ENCODE assay signal across 18 cellular contexts in genomic region chr3:195853930-195854478, GRCh38. TPM values are rescaled to one million over a fixed set of nuclear protein-coding genes. Genes with fewer than 3 reads are reported as not detected.
DNase-seq lines count a peak whose midpoint lies in the region; ATAC-seq, FAIRE-seq and TF ChIP-seq lines count a peak whose summit lies in the region.
"Had no signal": no experiment of that assay in that cellular context is flagged by ENCODE, and none has a peak within 500 bp of the region (broad histone marks: within the 10 kb centered on the region; RNA-seq: fewer than 3 reads in every experiment).

No MANE protein-coding gene starts in this region.

- H3K27me3 Mint-ChIP-seq in nephron progenitor cell (ENCODE audit: low read depth, poor library complexity) (peaks cover 11% of the 10 kb centered on the region), HFFc6 (ENCODE audit: insufficient read depth) (peaks cover 6% of the 10 kb centered on the region; the same call in 1 of the 2 replicates)

- TF ChIP-seq RAD21 in H1 (IDR thresholded peaks at IDR 0.05 in 1 of 2, conservative IDR thresholded peaks at IDR 0.05 in 1 of 2; ENCODE audit: low read depth in 2 of 2, low read length in 2 of 2), result no peak

- no peak overlapping the region for H3K4me3 Mint-ChIP-seq in nephron progenitor cell
- H3K4me3 Mint-ChIP-seq in HFFc6, result no peak overlapping the region
- H3K4me3 Mint-ChIP-seq: B cell; CD8-positive, alpha-beta memory T cell had no signal

- H3K27ac Mint-ChIP-seq in nephron progenitor cell (no peak overlapping the region), HFFc6 (no peak overlapping the region)
- H3K27ac Mint-ChIP-seq: B cell; CD8-positive, alpha-beta memory T cell had no signal

- H3K36me3 Mint-ChIP-seq in nephron progenitor cell (ENCODE audit: low read depth) (no peaks in the 10 kb centered on the region), HFFc6 (ENCODE audit: low read depth) (no peaks in the 10 kb centered on the region)
- H3K36me3 Mint-ChIP-seq: CD8-positive, alpha-beta memory T cell had no signal

- H2BK15ac ChIP-seq in H1 (ENCODE audit: low read length), result no peak overlapping the region

- DNase-seq in GF-D8 (lab: John Stamatoyannopoulos, UW) (peak; percentile 27), RWPE1 (ENCODE audit: low spot score) (no peak), H1 (ENCODE audit: low read depth in 1 of 2, low spot score in 2 of 2) (no peak), osteoblast (ENCODE audit: insufficient read length, low spot score, missing footprints) (peak; percentile 21), nephron progenitor cell (no peak), HFFc6 (no peak)
- no peak for DNase-seq in stimulated activated CD4-positive, alpha-beta T cell treated with anti-CD3 and anti-CD28 coated beads, Interleukin-4, amount 100 ng/mL, for 24 hours
- DNase-seq: ACHN; CD8-positive, alpha-beta memory T cell; IMR-90; NCI-H1092 treated with DMSO at 0.1 percent for 48 hours; NCI-H187; NCI-H446 had no signal

- H3K79me2 ChIP-seq in H1 (ENCODE audit: control insufficient read depth in 1 of 2, insufficient read depth in 2 of 2, low read length in 2 of 2) (no peaks in the 10 kb centered on the region), osteoblast (ENCODE audit: insufficient read depth, low read length) (no peaks in the 10 kb centered on the region)

- no peak for TF ChIP-seq POLR2A in H1 (IDR thresholded peaks at IDR 0.05; ENCODE audit: control extremely low read depth in 1 of 2, low read depth in 2 of 2, low read length in 2 of 2)

- H3K4me2 ChIP-seq in H1 (ENCODE audit: insufficient read depth in 1 of 2, low read depth in 2 of 2, low read length in 2 of 2) (no peak overlapping the region; a peak in 1 of 4 replicates), osteoblast (ENCODE audit: insufficient read depth, low read length) (no peak overlapping the region)

- FAIRE-seq in H1 (lab: Jason Lieb, UNC), result no peak
- FAIRE-seq: H54 had no signal

- H2BK120ac ChIP-seq in H1 (replicated peaks; ENCODE audit: low read depth, low read length), result no peak overlapping the region

- H3K9me3 Mint-ChIP-seq in nephron progenitor cell (no peaks in the 10 kb centered on the region), HFFc6 (no peaks in the 10 kb centered on the region)
- H3K9me3 Mint-ChIP-seq: CD8-positive, alpha-beta memory T cell had no signal

- POLR2A ChIA-PET in RWPE1 (lab: Yijun Ruan, JAX; ENCODE audit: low non-redundant PET), result no interaction called here
- POLR2A ChIA-PET in H1 (lab: Charles Lee; ENCODE audit: partially characterized antibody), result no interaction called here

- H3K4me1 ChIP-seq in H1 (replicated peaks in 1 of 4; ENCODE audit: control insufficient read depth in 3 of 4, insufficient read depth in 4 of 4, low read length in 3 of 4) (no peaks in the 10 kb centered on the region; a peak in 1 of 7 replicates), osteoblast (ENCODE audit: insufficient read depth, low read length) (peaks cover 3% of the 10 kb centered on the region)

- no peaks in the 10 kb centered on the region for H3K79me1 ChIP-seq in H1 (ENCODE audit: low read depth, low read length)

- H3K23me2 ChIP-seq in H1 (ENCODE audit: low read depth, low read length), result no peaks in the 10 kb centered on the region

- no peak for ATAC-seq in GM19328 (IDR thresholded peaks at IDR 0.05; ENCODE audit: unreplicated experiment)

- no peak overlapping the region for H4K5ac ChIP-seq in H1 (ENCODE audit: insufficient read length, low read depth, low read length)

- no peak overlapping the region for H2BK12ac ChIP-seq in H1 (ENCODE audit: low read depth, low read length)

- no peak for TF ChIP-seq EP300 in H1 (IDR thresholded peaks at IDR 0.05; ENCODE audit: borderline replicate concordance in 1 of 2, low read depth in 2 of 2, low read length in 2 of 2)

- no peak overlapping the region for H3K56ac ChIP-seq in H1 (replicated peaks; ENCODE audit: insufficient read length, low read depth, low read length)

- no peak overlapping the region for H3K23ac ChIP-seq in H1 (ENCODE audit: insufficient read length)

- H2AFZ ChIP-seq in H1 (ENCODE audit: low read length), result 0 out of 2 replicates have a peak overlapping the region, but pooled peaks have one; percentile 0
- H2AFZ ChIP-seq in osteoblast (ENCODE audit: low read length), result no peak overlapping the region

- no peak overlapping the region for H3K4ac ChIP-seq in H1 (replicated peaks; ENCODE audit: insufficient read length, low read depth, low read length)

- TF ChIP-seq CTCF in RWPE1 (conservative IDR thresholded peaks at IDR 0.05; ENCODE audit: low read depth), result no peak
- no peak for TF ChIP-seq CTCF in H1 (IDR thresholded peaks at IDR 0.05; ENCODE audit: control extremely low read depth in 1 of 3, insufficient read depth in 1 of 3, low read depth in 1 of 3, low read length in 3 of 3)
- no peak for TF ChIP-seq CTCF in osteoblast (IDR thresholded peaks at IDR 0.05; ENCODE audit: extremely low read depth, low read depth, low read length)
- TF ChIP-seq CTCF in nephron progenitor cell (IDR thresholded peaks at IDR 0.05), result no peak
- no peak for TF ChIP-seq CTCF in HFFc6 (IDR thresholded peaks at IDR 0.05)

- H3K4me1 Mint-ChIP-seq in nephron progenitor cell (peaks cover 26% of the 10 kb centered on the region), HFFc6 (ENCODE audit: low read depth) (peaks cover 7% of the 10 kb centered on the region)

- WGBS in H1 (ENCODE audit: extremely low coverage in 1 of 2, insufficient coverage in 1 of 2, insufficient read length in 1 of 2, insufficient replicate concordance in 2 of 2, low coverage in 1 of 2, low lambda C conversion rate in 2 of 2, missing lambda C conversion rate in 1 of 2), 2 experiments, result 88% methylated on average over 16 of the region's 16 CpGs; no CpG with 5 or more reads in 1 of the 2 experiments

- no peak overlapping the region for H4K8ac ChIP-seq in H1 (ENCODE audit: extremely low read depth, insufficient read depth, low read length)

- H4K91ac ChIP-seq in H1 (replicated peaks; ENCODE audit: insufficient read length, low read length), result no peak overlapping the region

- H2BK20ac ChIP-seq in H1 (ENCODE audit: low read length), result no peak overlapping the region

- H3K9ac ChIP-seq in H1 (replicated peaks in 1 of 4; ENCODE audit: extremely low read depth in 1 of 4, low read depth in 3 of 4, low read length in 3 of 4), result no peak overlapping the region

- H3K36me3 ChIP-seq in H1 (ENCODE audit: control insufficient read depth in 2 of 4, insufficient read depth in 4 of 4, low read length in 3 of 4) (no peaks in the 10 kb centered on the region), osteoblast (ENCODE audit: insufficient read depth, low read length) (no peaks in the 10 kb centered on the region)
- H3K36me3 ChIP-seq: SJSA1 had no signal

- H3K27ac ChIP-seq in RWPE1, result peak overlapping the region; percentile 22
- H3K27ac ChIP-seq in H1 (ENCODE audit: low read depth, low read length), result no peak overlapping the region
- H3K27ac ChIP-seq in osteoblast (ENCODE audit: low read depth, low read length), result no peak overlapping the region
- H3K27ac ChIP-seq: SJSA1 had no signal

- H3K14ac ChIP-seq in H1 (ENCODE audit: insufficient read length), result no peak overlapping the region

- H4K20me1 ChIP-seq in H1 (replicated peaks in 1 of 2; ENCODE audit: control insufficient read depth in 1 of 2, insufficient read depth in 2 of 2, low read length in 2 of 2), result no peaks in the 10 kb centered on the region
- no peaks in the 10 kb centered on the region for H4K20me1 ChIP-seq in osteoblast (ENCODE audit: insufficient read depth, low read length)

- no peak overlapping the region for H2BK5ac ChIP-seq in H1 (ENCODE audit: low read depth, low read length)

- CTCF ChIA-PET in RWPE1 (lab: Yijun Ruan, JAX) (interaction anchor here (0.6 to 2.1 kb wide), 3 partner anchors 9 to 1578 kb away, joined by 3 to 8 read pairs (median 3); no protein-coding TSS in a partner anchor), H1 (lab: Charles Lee; ENCODE audit: partially characterized antibody) (interaction anchor here (0.9 to 16.5 kb wide), 8 partner anchors 9 to 99 kb away, joined by 3 to 499 read pairs (median 4); partner anchors contain the start of gene MUC4)

- no peak overlapping the region for H2AK5ac ChIP-seq in H1 (ENCODE audit: low read depth, low read length)

- no peaks in the 10 kb centered on the region for H3K27me3 ChIP-seq in H1 (replicated peaks in 1 of 4; ENCODE audit: control insufficient read depth in 3 of 4, extremely low read depth in 1 of 4, insufficient read depth in 3 of 4, low read length in 3 of 4)
- H3K27me3 ChIP-seq in osteoblast (ENCODE audit: insufficient read depth, low read length), result no peaks in the 10 kb centered on the region
- H3K27me3 ChIP-seq: SJSA1 had no signal

- H3K9me3 ChIP-seq in H1 (ENCODE audit: insufficient read depth in 2 of 2, low read depth in 1 of 2, low read length in 1 of 2) (no peaks in the 10 kb centered on the region), osteoblast (ENCODE audit: low read depth, low read length) (no peaks in the 10 kb centered on the region)
- H3K9me3 ChIP-seq: SJSA1 had no signal

- H3K4me3 ChIP-seq in H1 (ENCODE audit: extremely low read depth in 1 of 4, insufficient read depth in 2 of 4, low read depth in 3 of 4, low read length in 4 of 4), result no peak overlapping the region
- no peak overlapping the region for H3K4me3 ChIP-seq in osteoblast (ENCODE audit: insufficient read depth, low read length)
- H3K4me3 ChIP-seq: SJSA1 had no signal

- H3K18ac ChIP-seq in H1 (ENCODE audit: extremely low read depth, low read length), result no peak overlapping the region

RNA-seq across cellular contexts. Expression of gene MUC4, which starts 42.3 kb away (rescaled TPM):
- 1.4 and 2.0 TPM in 2 replicates for total RNA-seq in H1 (2021; fragmentation: NEBNext Ultra II Directional; extraction: Animal tissue kit (Norgen Biotek cat#: 25700))
- polyA plus RNA-seq in H1 (2011; rRNA removed), result 0.89 and 2.0 TPM in 2 replicates
- polyA plus RNA-seq in H1 (2011; cell fraction: cytosol; rRNA removed), result 0.94 TPM
- 5.4 TPM for polyA plus RNA-seq in H1 (2011; cell fraction: nucleus; rRNA removed)
- polyA plus RNA-seq in H1 (2012, experiment 1 of 2), result 1.1 to 1.8 TPM (median 1.6 TPM) in 4 replicates
- 0.34 TPM for polyA plus RNA-seq in H1 (2012, experiment 2 of 2)
- polyA plus RNA-seq in H1 (2013, experiment 1 of 2), result 0.83 TPM
- polyA plus RNA-seq in H1 (2013, experiment 2 of 2), result 0.59 TPM
- 0.98 and 2.0 TPM in 2 replicates for polyA minus RNA-seq in H1 (2011; rRNA and poly(A)+ RNA removed)
- 1.0 TPM for polyA minus RNA-seq in H1 (2011; cell fraction: cytosol; rRNA and poly(A)+ RNA removed)
- 2.8 TPM for polyA minus RNA-seq in H1 (2011; cell fraction: nucleus; rRNA and poly(A)+ RNA removed)
- total RNA-seq in osteoblast, result not detected in 2 replicates
- total RNA-seq in HFFc6 (2021; fragmentation: NEBNext Ultra II Directional; extraction: Animal tissue kit (Norgen Biotek cat#: 25700)), result not detected
- total RNA-seq: Daoy, IMR-90, SJSA1 had no signal
- polyA plus RNA-seq: CD8-positive, alpha-beta memory T cell; IMR-90 had no signal

RNA-seq across cellular contexts. Expression of gene TNK2, which starts 54.3 kb away (rescaled TPM):
- total RNA-seq in H1 (2021; fragmentation: NEBNext Ultra II Directional; extraction: Animal tissue kit (Norgen Biotek cat#: 25700)), result 33.9 and 38.6 TPM in 2 replicates
- 10.4 and 18.2 TPM in 2 replicates for polyA plus RNA-seq in H1 (2011; rRNA removed)
- polyA plus RNA-seq in H1 (2011; cell fraction: cytosol; rRNA removed), result 15.6 TPM
- polyA plus RNA-seq in H1 (2011; cell fraction: nucleus; rRNA removed), result 105 TPM
- 24.4 to 39.8 TPM (median 29.1 TPM) in 4 replicates for polyA plus RNA-seq in H1 (2012, experiment 1 of 2)
- 11.0 TPM for polyA plus RNA-seq in H1 (2012, experiment 2 of 2)
- polyA plus RNA-seq in H1 (2013, experiment 1 of 2), result 20.0 TPM
- polyA plus RNA-seq in H1 (2013, experiment 2 of 2), result 17.6 TPM
- 10.8 and 11.1 TPM in 2 replicates for polyA minus RNA-seq in H1 (2011; rRNA and poly(A)+ RNA removed)
- polyA minus RNA-seq in H1 (2011; cell fraction: cytosol; rRNA and poly(A)+ RNA removed), result 12.0 TPM
- polyA minus RNA-seq in H1 (2011; cell fraction: nucleus; rRNA and poly(A)+ RNA removed), result 19.7 TPM
- 10.6 and 11.6 TPM in 2 replicates for total RNA-seq in osteoblast
- 10 to 100 TPM; 29.6 to 46.1 (median 35.1) TPM for total RNA-seq in HFFc6 (2021; fragmentation: NEBNext Ultra II Directional; extraction: Animal tissue kit (Norgen Biotek cat#: 25700))

Comparison
In these comparisons a context has a peak if more than half of its experiments do, and no peak if none do; other contexts are left out.
1. DNase-seq: peak in GF-D8 (single experiment) and osteoblast (single experiment); none in RWPE1 (single experiment), H1 (0 of 2), nephron progenitor cell (single experiment), stimulated activated CD4-positive, alpha-beta T cell treated with anti-CD3 and anti-CD28 coated beads, Interleukin-4, amount 100 ng/mL, for 24 hours (single experiment) and HFFc6 (single experiment).